In the genomic region with DNA sequence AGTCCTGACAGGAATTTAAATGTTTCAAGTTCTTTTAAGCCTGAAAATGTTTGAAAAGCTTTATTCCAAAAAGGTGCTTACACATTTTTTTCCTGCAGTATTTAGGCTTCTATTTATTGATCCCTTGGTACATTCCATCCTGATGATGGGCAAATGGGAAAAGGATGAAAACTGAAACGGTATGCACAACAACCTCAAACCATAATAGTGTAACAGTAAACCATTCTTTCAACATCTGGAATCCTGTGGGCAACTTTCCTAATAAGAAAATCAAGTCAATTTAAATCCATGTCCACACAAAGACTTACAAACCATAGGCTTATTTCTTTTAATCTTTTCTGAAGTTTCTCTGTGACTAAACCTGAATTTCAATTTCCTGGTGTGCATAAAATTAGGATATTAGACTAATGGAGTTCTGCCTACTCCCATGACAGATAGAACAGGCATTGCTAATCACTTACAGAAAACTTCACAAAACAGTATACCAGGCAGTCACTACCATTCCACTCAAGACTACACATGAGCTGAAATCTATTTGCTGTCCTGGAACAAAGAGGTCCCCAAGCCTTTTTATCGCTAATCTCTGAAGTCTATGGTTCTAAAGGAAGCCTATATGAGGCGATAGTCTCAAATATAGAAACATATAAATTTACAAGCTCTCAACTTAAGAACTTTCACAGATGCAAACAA, we compare ENCODE assay signal across 15 cellular contexts.
"Had no signal": no experiment of that assay in that cellular context is flagged by ENCODE, and none has a peak within 500 bp of the region (broad histone marks: within the 10 kb centered on the region; RNA-seq: fewer than 3 reads in every experiment).

No MANE protein-coding gene starts in this region.

- H3K4me3 ChIP-seq: cardiac muscle cell, dorsolateral prefrontal cortex, mucosa of descending colon, skin epidermis, suprapubic skin, transverse colon had no signal

- ATAC-seq: mucosa of descending colon had no signal

- H3K27me3 ChIP-seq: cardiac muscle cell, dorsolateral prefrontal cortex, suprapubic skin, transverse colon had no signal

- H3K36me3 ChIP-seq: cardiac muscle cell, suprapubic skin, transverse colon had no signal

- DNase-seq: activated CD4-positive, alpha-beta T cell treated with anti-CD3 and anti-CD28 coated beads, Interleukin-2, amount 50 U/mL, for 1 hour; activated CD4-positive, CD25-positive, alpha-beta regulatory T cell treated with anti-CD3 and anti-CD28 coated beads, Interleukin-2, amount 50 U/mL, for 72 hours; activated CD8-positive, alpha-beta memory T cell treated with anti-CD3 and anti-CD28 coated beads for 24 hours; activated CD8-positive, alpha-beta memory T cell treated with anti-CD3 and anti-CD28 coated beads, Interleukin-2, amount 50 U/mL, for 48 hours; activated effector memory CD4-positive, alpha-beta T cell treated with anti-CD3 and anti-CD28 coated beads, Interleukin-2, amount 50 U/mL, for 16 hours; activated naive CD4-positive, alpha-beta T cell treated with anti-CD3 and anti-CD28 coated beads, Interleukin-2, amount 50 U/mL, for 16 hours; activated T-cell treated with anti-CD3 and anti-CD28 coated beads, Interleukin-2, amount 50 U/mL, for 48 hours; dorsolateral prefrontal cortex; mucosa of descending colon; naive B cell; transverse colon had no signal

- H3K9me3 ChIP-seq: mucosa of descending colon, suprapubic skin, transverse colon had no signal

- H3K27ac ChIP-seq: cardiac muscle cell, dorsolateral prefrontal cortex, skin epidermis, suprapubic skin, transverse colon, VCaP had no signal

- H3K4me1 ChIP-seq: suprapubic skin, transverse colon had no signal
